7 cellular contexts compared by ENCODE assay signal in genomic region chr2:15656090-15656489, GRCh38.
"Had no signal": no experiment of that assay in that cellular context is flagged by ENCODE, and none has a peak within 500 bp of the region (broad histone marks: within the 10 kb centered on the region; RNA-seq: fewer than 3 reads in every experiment).

No MANE protein-coding gene starts in this region.

- H3K27ac Mint-ChIP-seq: GM23338, H9 had no signal

- H3K4me2 ChIP-seq: GM23338 had no signal

- H3K4me3 Mint-ChIP-seq: GM23338, H9 had no signal

- H3K9me3 Mint-ChIP-seq: GM23338, H9 had no signal

- DNase-seq: H9, HCEC 1CT, IMR-90 had no signal

- FAIRE-seq: H1, H54, HTR-8/SVneo had no signal

- H3K4me3 ChIP-seq: GM23338 had no signal

- H2AFZ ChIP-seq: GM23338 had no signal
